In the genomic region with DNA sequence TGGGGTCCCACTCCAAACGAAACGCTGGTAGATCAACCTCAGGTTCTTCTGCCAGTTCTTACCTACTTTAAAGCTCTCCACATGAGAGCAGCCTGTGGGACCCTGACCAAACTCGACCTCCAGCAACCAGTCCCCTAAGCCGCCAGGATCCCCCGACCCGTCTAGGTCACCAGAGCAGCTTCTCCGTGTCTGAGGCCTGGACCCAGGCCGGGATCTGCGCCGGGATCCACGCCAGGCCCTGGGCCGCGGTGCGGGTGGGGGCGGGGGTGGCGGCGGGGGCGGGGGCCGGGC, we compare ENCODE assay signal across 9 cellular contexts. TPM values are rescaled to one million over a fixed set of nuclear protein-coding genes. Genes with fewer than 3 reads are reported as not detected.
DNase-seq lines count a peak whose midpoint lies in the region; ATAC-seq, FAIRE-seq and TF ChIP-seq lines count a peak whose summit lies in the region.
"Had no signal": no experiment of that assay in that cellular context is flagged by ENCODE, and none has a peak within 500 bp of the region (broad histone marks: within the 10 kb centered on the region; RNA-seq: fewer than 3 reads in every experiment).

No MANE protein-coding gene starts in this region.

- peaks cover 0 to 8% of the 10 kb centered on the region in 2 experiments for H3K27me3 ChIP-seq in mesenchymal stem cell (ENCODE audit: control insufficient read depth in 1 of 2, insufficient read depth in 1 of 2, low read length in 2 of 2)

- POLR2A ChIA-PET in A549 (lab: Yijun Ruan, JAX): interaction anchor here (1.3 to 1.5 kb wide), 2 partner anchors 229 to 488 kb away, joined by 4 read pairs; partner anchors contain the start of genes APEX2 and RRAGB
- POLR2A ChIA-PET in activated naive CD8-positive, alpha-beta T cell treated with anti-CD3 and anti-CD28 coated beads, Interleukin-2, amount 10 ng/mL, durations not matched to agents 7 days and 5 days (lab: Charles Lee): interaction anchor here (0.7 to 2.4 kb wide), 5 partner anchors 36 to 1276 kb away, joined by 3 to 18 read pairs (median 11); partner anchors contain the start of genes APEX2, MAGEH1 and RRAGB

- H3K4me1 Mint-ChIP-seq in activated naive CD8-positive, alpha-beta T cell treated with anti-CD3 and anti-CD28 coated beads, Interleukin-2, amount 10 ng/mL, durations not matched to agents 7 days and 5 days: peaks cover 8% of the 10 kb centered on the region

- no peak overlapping the region for H2BK5ac ChIP-seq in mesenchymal stem cell (ENCODE audit: low read depth, low read length, poor library complexity, severe bottlenecking)

- H2BK12ac ChIP-seq in mesenchymal stem cell (ENCODE audit: low read length in 2 of 2): no peak overlapping the region

- ATAC-seq in A549: no peak
- peak; percentile 7 for ATAC-seq in GM21528 (IDR thresholded peaks at IDR 0.05; ENCODE audit: low FRiP score, unreplicated experiment)
- no peak for ATAC-seq in activated naive CD8-positive, alpha-beta T cell treated with anti-CD3 and anti-CD28 coated beads, Interleukin-2, amount 10 ng/mL, durations not matched to agents 7 days and 5 days (ENCODE audit: low read depth)

- H3K18ac ChIP-seq in mesenchymal stem cell (ENCODE audit: low read depth in 1 of 2, low read length in 2 of 2): no peak overlapping the region

- H3K36me3 ChIP-seq in mesenchymal stem cell (ENCODE audit: control insufficient read depth in 1 of 2, insufficient read depth in 2 of 2, low read depth in 1 of 2, low read length in 2 of 2): no peaks in the 10 kb centered on the region

- peak overlapping the region; percentile 78 for H3K4me3 Mint-ChIP-seq in activated naive CD8-positive, alpha-beta T cell treated with anti-CD3 and anti-CD28 coated beads, Interleukin-2, amount 10 ng/mL, durations not matched to agents 7 days and 5 days

- H3K9me3 ChIP-seq in A549 (no peaks in the 10 kb centered on the region), mesenchymal stem cell (ENCODE audit: control insufficient read depth, low read length) (no peaks in the 10 kb centered on the region)

- H3K27ac ChIP-seq in A549: peak overlapping the region; percentile 81 to 92
- H3K27ac ChIP-seq in mesenchymal stem cell (ENCODE audit: low read length, poor library complexity, severe bottlenecking): no peak overlapping the region

- peak overlapping the region; percentile 71 for H3K4me3 ChIP-seq in A549
- H3K4me3 ChIP-seq in mesenchymal stem cell (ENCODE audit: insufficient read depth in 1 of 2, low read depth in 1 of 2, low read length in 2 of 2): peak overlapping the region; percentile 47 to 59

- no peaks in the 10 kb centered on the region for H3K36me3 Mint-ChIP-seq in activated naive CD8-positive, alpha-beta T cell treated with anti-CD3 and anti-CD28 coated beads, Interleukin-2, amount 10 ng/mL, durations not matched to agents 7 days and 5 days

- H3K23ac ChIP-seq in mesenchymal stem cell (ENCODE audit: low read length in 2 of 2): no peak overlapping the region

- H3K9ac ChIP-seq in mesenchymal stem cell (ENCODE audit: low read length): peak overlapping the region; percentile 66

- WGBS in A549 (ENCODE audit: missing lambda C conversion rate): 64% methylated on average over 2 of the region's 19 CpGs
- WGBS in mesenchymal stem cell: 36% methylated on average over 3 of the region's 19 CpGs

- CTCF ChIA-PET in A549 (lab: Yijun Ruan, JAX): interaction anchor here (2.2 kb wide), 1 partner anchor 354 kb away, joined by 4 read pairs; no protein-coding TSS in a partner anchor

- no peak for TF ChIP-seq POLR2A in A549 (IDR thresholded peaks at IDR 0.05; ENCODE audit: low read length)

- FAIRE-seq in A549 (lab: Jason Lieb, UNC): no peak
- FAIRE-seq in RCC 7860 (lab: Jason Lieb, UNC): no peak
- FAIRE-seq: endometrium had no signal

- H4K91ac ChIP-seq in mesenchymal stem cell (ENCODE audit: low read length): peak overlapping the region; percentile 27

- peak overlapping the region; percentile 85 for H3K4me2 ChIP-seq in A549
- peak overlapping the region; percentile 39 for H3K4me2 ChIP-seq in mesenchymal stem cell (ENCODE audit: low read length, poor library complexity, severe bottlenecking)

- no peaks in the 10 kb centered on the region for H3K9me3 Mint-ChIP-seq in activated naive CD8-positive, alpha-beta T cell treated with anti-CD3 and anti-CD28 coated beads, Interleukin-2, amount 10 ng/mL, durations not matched to agents 7 days and 5 days

- H2BK120ac ChIP-seq in mesenchymal stem cell (ENCODE audit: low read depth, low read length): no peak overlapping the region

- H3K79me1 ChIP-seq in mesenchymal stem cell (replicated peaks; ENCODE audit: low read length, poor library complexity, severe bottlenecking): no peaks in the 10 kb centered on the region

- no peak overlapping the region for H2BK15ac ChIP-seq in mesenchymal stem cell (ENCODE audit: low read depth, poor library complexity, severe bottlenecking)

- TF ChIP-seq RAD21 in A549 (conservative IDR thresholded peaks at IDR 0.05 in 1 of 2, IDR thresholded peaks at IDR 0.05 in 1 of 2): no peak

- H4K8ac ChIP-seq in mesenchymal stem cell (ENCODE audit: low read length): peak overlapping the region; percentile 41

- H3K27ac Mint-ChIP-seq in activated naive CD8-positive, alpha-beta T cell treated with anti-CD3 and anti-CD28 coated beads, Interleukin-2, amount 10 ng/mL, durations not matched to agents 7 days and 5 days: peak overlapping the region; percentile 78

- H3K4me1 ChIP-seq in A549 (peaks cover 6% of the 10 kb centered on the region; the same call in 1 of the 3 replicates), mesenchymal stem cell (ENCODE audit: control insufficient read depth, insufficient read depth, low read depth, low read length) (no peaks in the 10 kb centered on the region)

- H3K27me3 Mint-ChIP-seq in activated naive CD8-positive, alpha-beta T cell treated with anti-CD3 and anti-CD28 coated beads, Interleukin-2, amount 10 ng/mL, durations not matched to agents 7 days and 5 days: no peaks in the 10 kb centered on the region

- DNase-seq in A549 (ENCODE audit: low read depth in 1 of 2, low spot score in 1 of 2) (no peak), mesenchymal stem cell (no peak), RCC 7860 (ENCODE audit: low spot score) (no peak), SHP77 (lab: John Stamatoyannopoulos, UW) (no peak), NCI-H187 treated with DMSO at 0.1 percent for 48 hours (lab: John Stamatoyannopoulos, UW) (no peak)
- no peak for DNase-seq in activated naive CD8-positive, alpha-beta T cell treated with anti-CD3 and anti-CD28 coated beads, Interleukin-2, amount 10 ng/mL, durations not matched to agents 7 days and 5 days
- DNase-seq in stimulated activated CD4-positive, alpha-beta T cell treated with anti-CD3 and anti-CD28 coated beads, Interleukin-4, amount 100 ng/mL, for 4 hours: no peak

- TF ChIP-seq CTCF in A549 (IDR thresholded peaks at IDR 0.05): no peak

- no peak overlapping the region for H3K4ac ChIP-seq in mesenchymal stem cell (ENCODE audit: low read depth in 1 of 2, low read length in 2 of 2)

- no peak overlapping the region for H2AFZ ChIP-seq in mesenchymal stem cell (ENCODE audit: low read depth, low read length)

- TF ChIP-seq EP300 in A549 (IDR thresholded peaks at IDR 0.05): no peak

- no peak overlapping the region for H2AK5ac ChIP-seq in mesenchymal stem cell (ENCODE audit: low read length, severe bottlenecking)

- no peak overlapping the region for H3K14ac ChIP-seq in mesenchymal stem cell (ENCODE audit: low read length in 2 of 2)

TF ChIP-seq in A549, 52 proteins besides CTCF, POLR2A, EP300 and RAD21:
- TF ChIP-seq, protein P1, sequence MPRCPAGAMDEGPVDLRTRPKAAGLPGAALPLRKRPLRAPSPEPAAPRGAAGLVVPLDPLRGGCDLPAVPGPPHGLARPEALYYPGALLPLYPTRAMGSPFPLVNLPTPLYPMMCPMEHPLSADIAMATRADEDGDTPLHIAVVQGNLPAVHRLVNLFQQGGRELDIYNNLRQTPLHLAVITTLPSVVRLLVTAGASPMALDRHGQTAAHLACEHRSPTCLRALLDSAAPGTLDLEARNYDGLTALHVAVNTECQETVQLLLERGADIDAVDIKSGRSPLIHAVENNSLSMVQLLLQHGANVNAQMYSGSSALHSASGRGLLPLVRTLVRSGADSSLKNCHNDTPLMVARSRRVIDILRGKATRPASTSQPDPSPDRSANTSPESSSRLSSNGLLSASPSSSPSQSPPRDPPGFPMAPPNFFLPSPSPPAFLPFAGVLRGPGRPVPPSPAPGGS (IDR thresholded peaks at IDR 0.05): no peak
- TF ChIP-seq HEYL (CRISPR knock-in tag; IDR thresholded peaks at IDR 0.05) (no peak), NFE2L2 (conservative IDR thresholded peaks at IDR 0.05; ENCODE audit: low read length) (no peak)

RNA-seq across cellular contexts. Expression of gene USP51, which starts 1.4 kb away (rescaled TPM):
- polyA plus RNA-seq in A549 (2011; rRNA removed): 0.72 and 1.4 TPM in 2 replicates
- polyA plus RNA-seq in A549 (2012; cell fraction: cytosol; rRNA removed): 0.29 and 0.36 TPM in 2 replicates
- 0.27 and 0.34 TPM in 2 replicates for polyA plus RNA-seq in A549 (2012; cell fraction: nucleus; rRNA removed)
- 0.45 to 0.68 TPM (median 0.67 TPM) in 3 replicates for polyA plus RNA-seq in A549 (2017; fragmentation: RNase III; extraction: RNeasy Plus Mini Kit Qiagen cat#74134 plus additional on column Dnase treatment)
- polyA minus RNA-seq in A549 (2011; rRNA and poly(A)+ RNA removed): 2.4 and 2.6 TPM in 2 replicates
- total RNA-seq in activated naive CD8-positive, alpha-beta T cell treated with anti-CD3 and anti-CD28 coated beads, Interleukin-2, amount 10 ng/mL, durations not matched to agents 7 days and 5 days: 1 to 10 TPM; 1.6 to 2.0 TPM
- 1.8 TPM for polyA plus RNA-seq in mesenchymal stem cell (2013, experiment 1 of 2)
- polyA plus RNA-seq in mesenchymal stem cell (2013, experiment 2 of 2): 1.8 TPM

RNA-seq across cellular contexts. Expression of gene MAGEH1, which starts 36.3 kb away (rescaled TPM):
- polyA plus RNA-seq in A549 (2011; rRNA removed): 10.4 and 12.3 TPM in 2 replicates
- polyA plus RNA-seq in A549 (2012; cell fraction: cytosol; rRNA removed): 6.5 and 7.5 TPM in 2 replicates
- polyA plus RNA-seq in A549 (2012; cell fraction: nucleus; rRNA removed): 6.2 and 11.6 TPM in 2 replicates
- polyA plus RNA-seq in A549 (2017; fragmentation: RNase III; extraction: RNeasy Plus Mini Kit Qiagen cat#74134 plus additional on column Dnase treatment): 6.1 to 8.8 TPM (median 7.0 TPM) in 3 replicates
- polyA minus RNA-seq in A549 (2011; rRNA and poly(A)+ RNA removed): 2.4 and 4.8 TPM in 2 replicates
- total RNA-seq in activated naive CD8-positive, alpha-beta T cell treated with anti-CD3 and anti-CD28 coated beads, Interleukin-2, amount 10 ng/mL, durations not matched to agents 7 days and 5 days: 10 to 100 TPM; 16.0 to 17.9 TPM
- polyA plus RNA-seq in mesenchymal stem cell (2013, experiment 1 of 2): 21.9 TPM
- polyA plus RNA-seq in mesenchymal stem cell (2013, experiment 2 of 2): 22.6 TPM
